15 cellular contexts compared by ENCODE assay signal in genomic region chr15:70435872-70436271, GRCh38.
DNase-seq lines count a peak whose midpoint lies in the region; ATAC-seq lines count a peak whose summit lies in the region.
"Had no signal": no experiment of that assay in that cellular context is flagged by ENCODE, and none has a peak within 500 bp of the region (broad histone marks: within the 10 kb centered on the region; RNA-seq: fewer than 3 reads in every experiment).

No MANE protein-coding gene starts in this region.

- H3K27ac ChIP-seq in effector memory CD4-positive, alpha-beta T cell (ENCODE audit: insufficient read depth, low read length, poor library complexity, severe bottlenecking), result no peak overlapping the region
- H3K27ac ChIP-seq: ovary had no signal

- H3K36me3 Mint-ChIP-seq in activated naive CD8-positive, alpha-beta T cell treated with anti-CD3 and anti-CD28 coated beads, Interleukin-2, amount 10 ng/mL, durations not matched to agents 7 days and 5 days, result no peaks in the 10 kb centered on the region
- H3K36me3 Mint-ChIP-seq in activated naive CD8-positive, alpha-beta T cell treated with anti-CD3 and anti-CD28 coated beads, Interleukin-2, amount 50 U/mL, for 24 hours (ENCODE audit: low read depth), result no peaks in the 10 kb centered on the region

- DNase-seq in activated naive CD8-positive, alpha-beta T cell treated with anti-CD3 and anti-CD28 coated beads, Interleukin-2, amount 10 ng/mL, durations not matched to agents 7 days and 5 days, result no peak
- no peak for DNase-seq in activated naive CD8-positive, alpha-beta T cell treated with anti-CD3 and anti-CD28 coated beads, Interleukin-2, amount 50 U/mL, for 24 hours
- DNase-seq in MV-4-11 (lab: John Stamatoyannopoulos, UW) (peak; percentile 30), NCI-H2107 treated with DMSO at 0.1 percent for 48 hours (lab: John Stamatoyannopoulos, UW; ENCODE audit: unreplicated experiment) (no peak), G401 (ENCODE audit: low spot score) (no peak), NCI-H774 (lab: John Stamatoyannopoulos, UW) (no peak)
- DNase-seq in effector memory CD4-positive, alpha-beta T cell, result no peak
- DNase-seq: activated CD4-positive, CD25-positive, alpha-beta regulatory T cell treated with anti-CD3 and anti-CD28 coated beads, Interleukin-2, amount 50 U/mL, for 72 hours; hippocampal formation; NCI-H524 treated with DMSO at 0.1 percent for 48 hours; ovary; SIG-M5 had no signal

- in situ Hi-C loops in G401 (cut with HindIII; ENCODE audit: low sequenced_read_pairs), result no loop called here

- H3K27me3 Mint-ChIP-seq in activated naive CD8-positive, alpha-beta T cell treated with anti-CD3 and anti-CD28 coated beads, Interleukin-2, amount 10 ng/mL, durations not matched to agents 7 days and 5 days, result peaks cover 11% of the 10 kb centered on the region
- peaks cover 9% of the 10 kb centered on the region for H3K27me3 Mint-ChIP-seq in activated naive CD8-positive, alpha-beta T cell treated with anti-CD3 and anti-CD28 coated beads, Interleukin-2, amount 50 U/mL, for 24 hours

- no peaks in the 10 kb centered on the region for H3K36me3 ChIP-seq in effector memory CD4-positive, alpha-beta T cell (ENCODE audit: control insufficient read depth, insufficient read depth, low read length)
- H3K36me3 ChIP-seq: ovary had no signal

- peaks cover 33% of the 10 kb centered on the region for H3K4me1 Mint-ChIP-seq in activated naive CD8-positive, alpha-beta T cell treated with anti-CD3 and anti-CD28 coated beads, Interleukin-2, amount 10 ng/mL, durations not matched to agents 7 days and 5 days
- H3K4me1 Mint-ChIP-seq in activated naive CD8-positive, alpha-beta T cell treated with anti-CD3 and anti-CD28 coated beads, Interleukin-2, amount 50 U/mL, for 24 hours, result peaks cover 23% of the 10 kb centered on the region

- H3K27me3 ChIP-seq in effector memory CD4-positive, alpha-beta T cell (replicated peaks; ENCODE audit: control insufficient read depth, insufficient read depth, low read length, poor library complexity, severe bottlenecking), result no peaks in the 10 kb centered on the region
- H3K27me3 ChIP-seq: ovary had no signal

- H3K4me3 Mint-ChIP-seq in activated naive CD8-positive, alpha-beta T cell treated with anti-CD3 and anti-CD28 coated beads, Interleukin-2, amount 10 ng/mL, durations not matched to agents 7 days and 5 days, result peak overlapping the region; percentile 51
- no peak overlapping the region for H3K4me3 Mint-ChIP-seq in activated naive CD8-positive, alpha-beta T cell treated with anti-CD3 and anti-CD28 coated beads, Interleukin-2, amount 50 U/mL, for 24 hours
- H3K4me3 Mint-ChIP-seq: activated naive CD4-positive, alpha-beta T cell treated with anti-CD3 and anti-CD28 coated beads for 36 hours had no signal

- no peaks in the 10 kb centered on the region for H3K9me3 ChIP-seq in effector memory CD4-positive, alpha-beta T cell (ENCODE audit: control insufficient read depth, low read length)
- H3K9me3 ChIP-seq: ovary had no signal

- peak overlapping the region; percentile 70 for H3K27ac Mint-ChIP-seq in activated naive CD8-positive, alpha-beta T cell treated with anti-CD3 and anti-CD28 coated beads, Interleukin-2, amount 10 ng/mL, durations not matched to agents 7 days and 5 days
- H3K27ac Mint-ChIP-seq in activated naive CD8-positive, alpha-beta T cell treated with anti-CD3 and anti-CD28 coated beads, Interleukin-2, amount 50 U/mL, for 24 hours, result no peak overlapping the region
- H3K27ac Mint-ChIP-seq: activated naive CD4-positive, alpha-beta T cell treated with anti-CD3 and anti-CD28 coated beads for 36 hours had no signal

- peak; percentile 12 for ATAC-seq in activated naive CD8-positive, alpha-beta T cell treated with anti-CD3 and anti-CD28 coated beads, Interleukin-2, amount 10 ng/mL, durations not matched to agents 7 days and 5 days (ENCODE audit: low read depth)
- ATAC-seq in activated naive CD8-positive, alpha-beta T cell treated with anti-CD3 and anti-CD28 coated beads, Interleukin-2, amount 50 U/mL, for 24 hours, result no peak
- ATAC-seq in HG02623 (IDR thresholded peaks at IDR 0.05; ENCODE audit: unreplicated experiment), result peak; percentile 18
- ATAC-seq: esophagus mucosa had no signal

- H3K4me1 ChIP-seq in effector memory CD4-positive, alpha-beta T cell (ENCODE audit: control insufficient read depth, insufficient read depth, low read length, poor library complexity, severe bottlenecking), result peaks cover 6% of the 10 kb centered on the region

- POLR2A ChIA-PET in activated naive CD8-positive, alpha-beta T cell treated with anti-CD3 and anti-CD28 coated beads, Interleukin-2, amount 10 ng/mL, durations not matched to agents 7 days and 5 days (lab: Charles Lee), result interaction anchor here (1.0 to 2.1 kb wide), 2 partner anchors 12 to 16 kb away, joined by 4 to 8 read pairs; no protein-coding TSS in a partner anchor

- H3K9me3 Mint-ChIP-seq in activated naive CD8-positive, alpha-beta T cell treated with anti-CD3 and anti-CD28 coated beads, Interleukin-2, amount 10 ng/mL, durations not matched to agents 7 days and 5 days, result no peaks in the 10 kb centered on the region
- H3K9me3 Mint-ChIP-seq in activated naive CD8-positive, alpha-beta T cell treated with anti-CD3 and anti-CD28 coated beads, Interleukin-2, amount 50 U/mL, for 24 hours, result no peaks in the 10 kb centered on the region
- H3K9me3 Mint-ChIP-seq: activated naive CD4-positive, alpha-beta T cell treated with anti-CD3 and anti-CD28 coated beads for 36 hours had no signal

- no peak overlapping the region for H3K4me3 ChIP-seq in effector memory CD4-positive, alpha-beta T cell (ENCODE audit: insufficient read depth, low read depth, low read length, poor library complexity, severe bottlenecking)
- H3K4me3 ChIP-seq: ovary had no signal
